ENCODE assay signal across 8 cellular contexts in the genomic region with DNA sequence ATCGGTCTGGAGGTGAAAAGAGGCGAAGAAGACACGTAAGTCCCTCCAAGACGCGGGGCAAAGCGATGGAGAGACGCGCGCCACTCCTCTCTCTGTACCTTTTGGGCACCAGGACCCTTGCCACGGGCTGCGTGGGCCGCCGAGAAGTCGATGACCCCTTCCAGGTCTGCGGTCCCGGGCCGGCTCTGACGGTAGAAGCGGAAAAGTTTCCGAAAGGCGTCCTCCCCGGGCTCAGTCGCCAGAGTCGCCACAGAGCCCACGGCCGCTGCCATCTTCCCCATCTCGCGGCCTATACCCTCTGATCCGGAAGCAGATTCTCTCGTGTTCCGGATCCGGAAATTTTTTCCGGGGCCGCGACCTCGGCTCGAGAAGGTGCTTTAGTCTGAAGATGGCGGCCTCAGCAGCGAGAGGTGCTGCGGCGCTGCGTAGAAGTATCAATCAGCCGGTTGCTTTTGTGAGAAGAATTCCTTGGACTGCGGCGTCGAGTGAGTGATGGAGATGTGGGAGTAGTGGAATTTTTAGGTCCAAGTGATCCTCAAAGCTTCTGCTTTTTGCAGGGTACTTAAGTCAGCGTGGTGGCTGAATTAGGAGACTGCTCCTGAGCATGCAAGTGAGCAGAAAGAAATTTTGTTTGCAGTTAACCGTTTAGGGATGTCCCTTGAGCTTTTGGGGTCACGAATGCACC. TPM values are rescaled to one million over a fixed set of nuclear protein-coding genes. Genes with fewer than 3 reads are reported as not detected.
DNase-seq lines count a peak whose midpoint lies in the region; ATAC-seq and TF ChIP-seq lines count a peak whose summit lies in the region.

Gene ALKBH1, minus strand, starts transcription at position 300 of the 685 bp plus-strand sequence. Its CDS starts 19 bp downstream, at position 281.
Gene SLIRP, plus strand, starts transcription at position 380 of the 685 bp plus-strand sequence. Its CDS starts 9 bp downstream, at position 389.

- DNase-seq in DMS114 treated with DMSO at 0.1 percent for 48 hours (lab: John Stamatoyannopoulos, UW; ENCODE audit: unreplicated experiment) (peak; percentile 80), HuH-7.5 (ENCODE audit: low spot score) (peak; percentile 73), activated T-cell treated with anti-CD3 and anti-CD28 coated beads for 24 hours (ENCODE audit: low read depth) (peak; percentile 84), epithelial cell of proximal tubule (ENCODE audit: low read depth) (no peak), mucosa of gallbladder (ENCODE audit: low spot score) (peak; percentile 92)
- peak; percentile 64 to 68 for DNase-seq in stimulated activated CD8-positive, alpha-beta memory T cell treated with anti-CD3 and anti-CD28 coated beads, Interleukin-4, amount 100 ng/mL, for 4 hours (ENCODE audit: low read depth in 2 of 2, low spot score in 1 of 2)

- no peaks in the 10 kb centered on the region for H3K27me3 ChIP-seq in OCI-LY3 (ENCODE audit: low read depth, low read length)

- peaks cover 20% of the 10 kb centered on the region for H4K20me1 ChIP-seq in OCI-LY3 (ENCODE audit: insufficient read depth, low read length)

- peaks cover 26% of the 10 kb centered on the region for H3K36me3 ChIP-seq in OCI-LY3 (replicated peaks; ENCODE audit: low read depth, low read length)

- H3K4me1 ChIP-seq in OCI-LY3 (ENCODE audit: low read length), result peaks cover 26% of the 10 kb centered on the region

- peak within 1 kb of the TSS; percentile 91 for H3K4me3 ChIP-seq in OCI-LY3 (ENCODE audit: low read length)
- peak within 1 kb of the TSS; percentile 99 for H3K4me3 ChIP-seq in epithelial cell of proximal tubule (ENCODE audit: low read depth, low read length)

- peak within 1 kb of the TSS; percentile 89 for H3K4me2 ChIP-seq in OCI-LY3 (ENCODE audit: low read length)

- peak within 1 kb of the TSS; percentile 89 for H3K9ac ChIP-seq in OCI-LY3 (ENCODE audit: low read length)

- H3K27ac ChIP-seq in OCI-LY3 (ENCODE audit: low read length), result peak within 1 kb of the TSS; percentile 47

- peak within 1 kb of the TSS; percentile 55 for H2AFZ ChIP-seq in OCI-LY3 (ENCODE audit: low read depth, low read length)

- TF ChIP-seq CTCF in OCI-LY3 (IDR thresholded peaks at IDR 0.05; ENCODE audit: low read depth, low read length) (no peak), epithelial cell of proximal tubule (conservative IDR thresholded peaks at IDR 0.05; ENCODE audit: low read depth, low read length) (no peak)

- peaks cover 79% of the 10 kb centered on the region for H3K79me2 ChIP-seq in OCI-LY3 (ENCODE audit: low read length)

- no peaks in the 10 kb centered on the region for H3K9me3 ChIP-seq in OCI-LY3 (ENCODE audit: insufficient read depth, low read length)

- ATAC-seq in GM21528 (IDR thresholded peaks at IDR 0.05; ENCODE audit: low FRiP score, unreplicated experiment), result peak; percentile 96

RNA-seq across cellular contexts. Expression of gene ALKBH1, which starts in this region (rescaled TPM):
- 7.3 and 12.0 TPM in 2 replicates for total RNA-seq in epithelial cell of proximal tubule
- 10.2 TPM for total RNA-seq in mucosa of gallbladder

RNA-seq across cellular contexts. Expression of gene SLIRP, which starts in this region (rescaled TPM):
- total RNA-seq in epithelial cell of proximal tubule (352 and 491 TPM in 2 replicates), mucosa of gallbladder (77.7 TPM)
